Comparison of ENCODE assay signal across 8 cellular contexts in genomic region chr22:30605449-30606110, GRCh38. TPM values are rescaled to one million over a fixed set of nuclear protein-coding genes. Genes with fewer than 3 reads are reported as not detected.
DNase-seq lines count a peak whose midpoint lies in the region; ATAC-seq lines count a peak whose summit lies in the region.

No MANE protein-coding gene starts in this region.

- no peaks in the 10 kb centered on the region for H3K27me3 ChIP-seq in CD8-positive, alpha-beta memory T cell (ENCODE audit: insufficient read depth, low read length, poor library complexity, severe bottlenecking)
- no peaks in the 10 kb centered on the region for H3K27me3 ChIP-seq in right cardiac atrium (ENCODE audit: control insufficient read depth, insufficient read depth)

- H3K36me3 ChIP-seq in CD8-positive, alpha-beta memory T cell (ENCODE audit: insufficient read depth, low read length), result no peaks in the 10 kb centered on the region

- CTCF ChIA-PET in CD8-positive, alpha-beta memory T cell (lab: Charles Lee), result interaction anchor here (1.2 kb wide), 1 partner anchor 10 kb away, joined by 3 read pairs; no protein-coding TSS in a partner anchor

- H3K4me1 Mint-ChIP-seq in CD8-positive, alpha-beta memory T cell, result peaks cover 13 to 17% (median 15%) of the 10 kb centered on the region in 3 donors
- peaks cover 37% of the 10 kb centered on the region for H3K4me1 Mint-ChIP-seq in activated naive CD4-positive, alpha-beta T cell treated with anti-CD3 and anti-CD28 coated beads, Interleukin-2, amount 50 U/mL, for 24 hours

- peaks cover 4 to 9% of the 10 kb centered on the region in 2 donors for H3K27me3 Mint-ChIP-seq in CD8-positive, alpha-beta memory T cell
- H3K27me3 Mint-ChIP-seq in activated naive CD4-positive, alpha-beta T cell treated with anti-CD3 and anti-CD28 coated beads, Interleukin-2, amount 50 U/mL, for 24 hours, result no peaks in the 10 kb centered on the region

- H3K9me3 ChIP-seq in CD8-positive, alpha-beta memory T cell (ENCODE audit: low read length), result no peaks in the 10 kb centered on the region
- H3K9me3 ChIP-seq in right cardiac atrium (ENCODE audit: control insufficient read depth, low read length), result no peaks in the 10 kb centered on the region

- 24% methylated on average over 9 of the region's 9 CpGs for WGBS in right cardiac atrium

- no peaks in the 10 kb centered on the region for H3K36me3 Mint-ChIP-seq in CD8-positive, alpha-beta memory T cell
- no peaks in the 10 kb centered on the region for H3K36me3 Mint-ChIP-seq in activated naive CD4-positive, alpha-beta T cell treated with anti-CD3 and anti-CD28 coated beads, Interleukin-2, amount 50 U/mL, for 24 hours

- POLR2A ChIA-PET in CD8-positive, alpha-beta memory T cell (lab: Charles Lee), result no interaction called here

- DNase-seq in CD8-positive, alpha-beta memory T cell, result peak in 3 of 5 donors; percentile 15 to 27 (median 16)
- peak in 41 of 76 experiments; percentile 4 to 57 (median 29) for DNase-seq in HUDEP-2 (lab: John Stamatoyannopoulos, UW; ENCODE audit: unreplicated experiment in 76 of 76)
- DNase-seq in RPMI8226, result peak; percentile 56
- peak; percentile 61 to 83 (median 78) for DNase-seq in right cardiac atrium
- peak; percentile 70 for DNase-seq in sciatic nerve (ENCODE audit: low spot score)

- H3K27ac ChIP-seq in CD8-positive, alpha-beta memory T cell (ENCODE audit: low read depth, low read length), result no peak overlapping the region
- no peak overlapping the region for H3K27ac ChIP-seq in right cardiac atrium (ENCODE audit: low read length)

- H3K9me3 Mint-ChIP-seq in CD8-positive, alpha-beta memory T cell, result no peaks in the 10 kb centered on the region
- H3K9me3 Mint-ChIP-seq in activated naive CD4-positive, alpha-beta T cell treated with anti-CD3 and anti-CD28 coated beads, Interleukin-2, amount 50 U/mL, for 24 hours, result no peaks in the 10 kb centered on the region

- ATAC-seq in right cardiac atrium (peak; percentile 16 to 33), sciatic nerve (no peak), GM19463 (IDR thresholded peaks at IDR 0.05; ENCODE audit: unreplicated experiment) (no peak), GM21423 (IDR thresholded peaks at IDR 0.05; ENCODE audit: unreplicated experiment) (no peak)

- H3K4me1 ChIP-seq in CD8-positive, alpha-beta memory T cell (ENCODE audit: insufficient read depth, low read length), result peaks cover 18% of the 10 kb centered on the region
- no peaks in the 10 kb centered on the region for H3K4me1 ChIP-seq in right cardiac atrium (ENCODE audit: control insufficient read depth, insufficient read depth, low read length)

- no peak overlapping the region for H3K4me3 ChIP-seq in CD8-positive, alpha-beta memory T cell (ENCODE audit: low read length)
- peak overlapping the region; percentile 90 for H3K4me3 ChIP-seq in right cardiac atrium (ENCODE audit: low read length)

- intact Hi-C loops in right cardiac atrium (cut with DNase I), result no loop called here
- intact Hi-C loops in sciatic nerve (cut with DNase I), result no loop called here

- peak overlapping the region in 1 of 8 donors; percentile 29 for H3K27ac Mint-ChIP-seq in CD8-positive, alpha-beta memory T cell
- H3K27ac Mint-ChIP-seq in activated naive CD4-positive, alpha-beta T cell treated with anti-CD3 and anti-CD28 coated beads, Interleukin-2, amount 50 U/mL, for 24 hours, result peak overlapping the region; percentile 65

- peak overlapping the region in 5 of 7 donors; percentile 3 to 58 (median 37) for H3K4me3 Mint-ChIP-seq in CD8-positive, alpha-beta memory T cell
- H3K4me3 Mint-ChIP-seq in activated naive CD4-positive, alpha-beta T cell treated with anti-CD3 and anti-CD28 coated beads, Interleukin-2, amount 50 U/mL, for 24 hours, result peak overlapping the region; percentile 62

RNA-seq across cellular contexts. Expression of gene TCN2, which starts 1.4 kb away (rescaled TPM):
- under 1 TPM; 0.11 to 0.28 TPM for total RNA-seq in CD8-positive, alpha-beta memory T cell
- 0.63 TPM for polyA plus RNA-seq in CD8-positive, alpha-beta memory T cell
- total RNA-seq in right cardiac atrium (10 to 100 TPM; 10.9 to 33.4 (median 25.5) TPM), sciatic nerve (21.6 TPM)
- polyA plus RNA-seq in right cardiac atrium, result 14.3 TPM

RNA-seq across cellular contexts. Expression of gene PES1, which starts 13.9 kb away (rescaled TPM):
- 100 to 1,000 TPM; 186 to 187 TPM for total RNA-seq in CD8-positive, alpha-beta memory T cell
- 46.5 TPM for polyA plus RNA-seq in CD8-positive, alpha-beta memory T cell
- total RNA-seq in right cardiac atrium (10 to 100 TPM; 23.7 to 31.9 (median 23.8) TPM), sciatic nerve (46.6 TPM)
- 20.1 TPM for polyA plus RNA-seq in right cardiac atrium

RNA-seq across cellular contexts. Expression of gene SLC35E4, which starts 30.0 kb away (rescaled TPM):
- total RNA-seq in CD8-positive, alpha-beta memory T cell, result 1 to 10 TPM; 7.1 to 8.4 TPM
- 3.3 TPM for polyA plus RNA-seq in CD8-positive, alpha-beta memory T cell
- 1 to 10 TPM; 2.5 to 4.0 (median 2.9) TPM for total RNA-seq in right cardiac atrium
- polyA plus RNA-seq in right cardiac atrium, result 2.9 TPM
- total RNA-seq in sciatic nerve, result 3.4 TPM

RNA-seq across cellular contexts. Expression of gene GAL3ST1, which starts 31.1 kb away (rescaled TPM):
- under 1 TPM; 0.13 to 0.31 TPM for total RNA-seq in CD8-positive, alpha-beta memory T cell
- polyA plus RNA-seq in CD8-positive, alpha-beta memory T cell, result 0.13 TPM
- total RNA-seq in right cardiac atrium (under 1 TPM in 3 of 4 donors, not detected in 1; 0.17 to 0.93 (median 0.47) TPM), sciatic nerve (26.3 TPM)
- 0.75 TPM for polyA plus RNA-seq in right cardiac atrium

RNA-seq across cellular contexts. Expression of gene SEC14L6, which starts 59.0 kb away (rescaled TPM):
- total RNA-seq in CD8-positive, alpha-beta memory T cell, result not detected
- polyA plus RNA-seq in CD8-positive, alpha-beta memory T cell, result 0.18 TPM
- total RNA-seq in right cardiac atrium (under 1 TPM; 0.17 to 0.40 (median 0.23) TPM), sciatic nerve (4.3 TPM)
- polyA plus RNA-seq in right cardiac atrium, result 0.20 TPM

Comparison
In these comparisons a context has a peak if more than half of its experiments do, and no peak if none do; other contexts are left out.
1. DNase-seq: peak in every context shown above with its lines; median percentile 78 in right cardiac atrium; 70 in sciatic nerve; 56 in RPMI8226; 29 in HUDEP-2; 16 in CD8-positive, alpha-beta memory T cell.
2. ATAC-seq: peak in right cardiac atrium (2 of 2); none in sciatic nerve (single experiment), GM19463 (single experiment) and GM21423 (single experiment).
3. RNA of gene TCN2, which starts 1.4 kb away (total RNA-seq): 10.9 to 33.4 TPM in right cardiac atrium and 21.6 TPM in sciatic nerve (single experiment); 0.11 to 0.28 TPM in CD8-positive, alpha-beta memory T cell; every median in the first group is over 4 times any median in the second.